ENCODE assay signal across 1 cellular context in the genomic region with DNA sequence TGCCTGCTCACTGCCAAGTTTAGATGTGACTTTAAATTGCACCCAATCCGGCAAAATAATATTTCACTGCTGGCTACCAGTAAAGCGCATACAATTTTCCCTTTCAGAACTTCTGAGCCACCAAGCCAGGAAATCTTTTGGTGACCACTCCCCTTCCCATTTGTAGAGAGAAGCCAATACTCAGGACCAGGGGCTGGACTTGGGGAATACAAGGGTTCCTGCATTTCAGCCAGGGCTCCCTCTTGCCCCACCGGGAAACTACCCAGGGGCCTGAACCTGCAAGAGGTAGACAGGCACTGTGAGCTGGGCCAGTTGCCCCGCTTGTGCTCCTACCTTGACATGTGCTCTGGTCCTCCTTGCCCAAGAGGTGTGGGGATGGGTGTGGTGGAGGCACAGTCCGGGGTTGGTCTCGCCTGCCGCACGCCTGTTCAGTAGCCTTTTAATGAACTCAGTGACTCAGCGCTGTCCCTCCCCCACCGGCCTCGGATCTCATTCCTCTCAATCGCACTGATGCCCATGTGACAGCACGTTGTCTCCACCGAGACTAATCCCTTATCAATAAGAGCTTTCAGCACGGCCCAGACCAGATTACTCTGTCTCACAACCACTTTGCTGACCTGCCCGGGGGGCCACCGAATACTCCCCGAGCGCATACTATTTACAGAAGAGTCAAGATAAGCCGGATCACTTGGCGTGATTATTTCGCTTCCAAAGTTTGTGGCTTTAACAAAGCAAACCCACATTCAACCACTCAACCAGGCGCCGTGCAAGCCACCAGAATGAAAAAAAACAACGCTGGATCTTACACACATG.
TF ChIP-seq lines count a peak whose summit lies in the region.

No MANE protein-coding gene starts in this region.

TF ChIP-seq in HEK293, 187 proteins besides CTCF, POLR2A, EP300 and RAD21 (continued from another document and continues in another):
- peak; percentile 83 for TF ChIP-seq ZNF324 (tag by site-specific recombination; IDR thresholded peaks at IDR 0.05)
- TF ChIP-seq GFI1B (tag by site-specific recombination; IDR thresholded peaks at IDR 0.05), result peak; percentile 76; the same call in 1 of the 2 replicates
- TF ChIP-seq, protein P1, sequence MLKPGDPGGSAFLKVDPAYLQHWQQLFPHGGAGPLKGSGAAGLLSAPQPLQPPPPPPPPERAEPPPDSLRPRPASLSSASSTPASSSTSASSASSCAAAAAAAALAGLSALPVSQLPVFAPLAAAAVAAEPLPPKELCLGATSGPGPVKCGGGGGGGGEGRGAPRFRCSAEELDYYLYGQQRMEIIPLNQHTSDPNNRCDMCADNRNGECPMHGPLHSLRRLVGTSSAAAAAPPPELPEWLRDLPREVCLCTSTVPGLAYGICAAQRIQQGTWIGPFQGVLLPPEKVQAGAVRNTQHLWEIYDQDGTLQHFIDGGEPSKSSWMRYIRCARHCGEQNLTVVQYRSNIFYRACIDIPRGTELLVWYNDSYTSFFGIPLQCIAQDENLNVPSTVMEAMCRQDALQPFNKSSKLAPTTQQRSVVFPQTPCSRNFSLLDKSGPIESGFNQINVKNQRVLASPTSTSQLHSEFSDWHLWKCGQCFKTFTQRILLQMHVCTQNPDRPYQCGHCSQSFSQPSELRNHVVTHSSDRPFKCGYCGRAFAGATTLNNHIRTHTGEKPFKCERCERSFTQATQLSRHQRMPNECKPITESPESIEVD (tag by site-specific recombination; IDR thresholded peaks at IDR 0.05), result peak; percentile 88
- TF ChIP-seq GLIS2 (tag by site-specific recombination; IDR thresholded peaks at IDR 0.05), result peak; percentile 67
- TF ChIP-seq, protein P2, sequence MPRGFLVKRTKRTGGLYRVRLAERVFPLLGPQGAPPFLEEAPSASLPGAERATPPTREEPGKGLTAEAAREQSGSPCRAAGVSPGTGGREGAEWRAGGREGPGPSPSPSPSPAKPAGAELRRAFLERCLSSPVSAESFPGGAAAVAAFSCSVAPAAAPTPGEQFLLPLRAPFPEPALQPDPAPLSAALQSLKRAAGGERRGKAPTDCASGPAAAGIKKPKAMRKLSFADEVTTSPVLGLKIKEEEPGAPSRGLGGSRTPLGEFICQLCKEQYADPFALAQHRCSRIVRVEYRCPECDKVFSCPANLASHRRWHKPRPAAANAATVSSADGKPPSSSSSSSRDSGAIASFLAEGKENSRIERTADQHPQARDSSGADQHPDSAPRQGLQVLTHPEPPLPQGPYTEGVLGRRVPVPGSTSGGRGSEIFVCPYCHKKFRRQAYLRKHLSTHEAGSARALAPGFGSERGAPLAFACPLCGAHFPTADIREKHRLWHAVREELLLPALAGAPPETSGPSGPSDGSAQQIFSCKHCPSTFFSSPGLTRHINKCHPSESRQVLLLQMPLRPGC (tag by site-specific recombination; IDR thresholded peaks at IDR 0.05), result peak; percentile 85
- no peak for TF ChIP-seq ZNF19 (tag by site-specific recombination; IDR thresholded peaks at IDR 0.05; ENCODE audit: low read depth)
- peak; percentile 94 for TF ChIP-seq KLF9 (tag by site-specific recombination; IDR thresholded peaks at IDR 0.05; ENCODE audit: low read depth)
- no peak for TF ChIP-seq ZNF701 (tag by site-specific recombination; IDR thresholded peaks at IDR 0.05)
- TF ChIP-seq ZFP69B (tag by site-specific recombination; IDR thresholded peaks at IDR 0.05), result peak; percentile 85
- peak; percentile 86 for TF ChIP-seq TRIM28 (IDR thresholded peaks at IDR 0.05; ENCODE audit: borderline replicate concordance, low read length)
- TF ChIP-seq OVOL3 (tag by site-specific recombination; IDR thresholded peaks at IDR 0.05), result peak; percentile 29; the same call in 1 of the 2 replicates
- TF ChIP-seq ZNF423 (tag by site-specific recombination; IDR thresholded peaks at IDR 0.05), result peak; percentile 57; the same call in 1 of the 2 replicates
- peak; percentile 49; the same call in 1 of the 2 replicates for TF ChIP-seq ZBTB48 (tag by site-specific recombination; IDR thresholded peaks at IDR 0.05)
- TF ChIP-seq KLF7 (tag by site-specific recombination; IDR thresholded peaks at IDR 0.05; ENCODE audit: borderline replicate concordance), result peak; percentile 88; the same call in 1 of the 2 replicates
- TF ChIP-seq ZSCAN23 (tag by site-specific recombination; IDR thresholded peaks at IDR 0.05), result peak; percentile 55; the same call in 1 of the 2 replicates
- TF ChIP-seq ZNF114 (tag by site-specific recombination; IDR thresholded peaks at IDR 0.05), result no peak
- TF ChIP-seq ZFP37 (tag by site-specific recombination; IDR thresholded peaks at IDR 0.05), result peak; percentile 85; the same call in 1 of the 2 replicates
- peak; percentile 55; the same call in 1 of the 2 replicates for TF ChIP-seq MZF1 (tag by site-specific recombination; IDR thresholded peaks at IDR 0.05; ENCODE audit: borderline replicate concordance)
- TF ChIP-seq ZNF10 (tag by site-specific recombination; IDR thresholded peaks at IDR 0.05), result peak; percentile 61
- TF ChIP-seq ZNF366 (tag by site-specific recombination; conservative IDR thresholded peaks at IDR 0.05), result peak; percentile 82
- TF ChIP-seq ZNF660 (tag by site-specific recombination; IDR thresholded peaks at IDR 0.05), result peak; percentile 72; the same call in 1 of the 2 replicates
- TF ChIP-seq KLF1 (tag by site-specific recombination; IDR thresholded peaks at IDR 0.05), result peak; percentile 86
- no peak for TF ChIP-seq ZNF274 (IDR thresholded peaks at IDR 0.05; ENCODE audit: low read length)
- no peak for TF ChIP-seq ZNF274 (tag by site-specific recombination; IDR thresholded peaks at IDR 0.05; ENCODE audit: borderline replicate concordance)
- no peak for TF ChIP-seq ZNF548 (tag by site-specific recombination; IDR thresholded peaks at IDR 0.05)
- TF ChIP-seq, protein P3, sequence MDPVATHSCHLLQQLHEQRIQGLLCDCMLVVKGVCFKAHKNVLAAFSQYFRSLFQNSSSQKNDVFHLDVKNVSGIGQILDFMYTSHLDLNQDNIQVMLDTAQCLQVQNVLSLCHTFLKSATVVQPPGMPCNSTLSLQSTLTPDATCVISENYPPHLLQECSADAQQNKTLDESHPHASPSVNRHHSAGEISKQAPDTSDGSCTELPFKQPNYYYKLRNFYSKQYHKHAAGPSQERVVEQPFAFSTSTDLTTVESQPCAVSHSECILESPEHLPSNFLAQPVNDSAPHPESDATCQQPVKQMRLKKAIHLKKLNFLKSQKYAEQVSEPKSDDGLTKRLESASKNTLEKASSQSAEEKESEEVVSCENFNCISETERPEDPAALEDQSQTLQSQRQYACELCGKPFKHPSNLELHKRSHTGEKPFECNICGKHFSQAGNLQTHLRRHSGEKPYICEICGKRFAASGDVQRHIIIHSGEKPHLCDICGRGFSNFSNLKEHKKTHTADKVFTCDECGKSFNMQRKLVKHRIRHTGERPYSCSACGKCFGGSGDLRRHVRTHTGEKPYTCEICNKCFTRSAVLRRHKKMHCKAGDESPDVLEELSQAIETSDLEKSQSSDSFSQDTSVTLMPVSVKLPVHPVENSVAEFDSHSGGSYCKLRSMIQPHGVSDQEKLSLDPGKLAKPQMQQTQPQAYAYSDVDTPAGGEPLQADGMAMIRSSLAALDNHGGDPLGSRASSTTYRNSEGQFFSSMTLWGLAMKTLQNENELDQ (tag by site-specific recombination; IDR thresholded peaks at IDR 0.05; ENCODE audit: low read depth), result no peak
- TF ChIP-seq, protein P4, sequence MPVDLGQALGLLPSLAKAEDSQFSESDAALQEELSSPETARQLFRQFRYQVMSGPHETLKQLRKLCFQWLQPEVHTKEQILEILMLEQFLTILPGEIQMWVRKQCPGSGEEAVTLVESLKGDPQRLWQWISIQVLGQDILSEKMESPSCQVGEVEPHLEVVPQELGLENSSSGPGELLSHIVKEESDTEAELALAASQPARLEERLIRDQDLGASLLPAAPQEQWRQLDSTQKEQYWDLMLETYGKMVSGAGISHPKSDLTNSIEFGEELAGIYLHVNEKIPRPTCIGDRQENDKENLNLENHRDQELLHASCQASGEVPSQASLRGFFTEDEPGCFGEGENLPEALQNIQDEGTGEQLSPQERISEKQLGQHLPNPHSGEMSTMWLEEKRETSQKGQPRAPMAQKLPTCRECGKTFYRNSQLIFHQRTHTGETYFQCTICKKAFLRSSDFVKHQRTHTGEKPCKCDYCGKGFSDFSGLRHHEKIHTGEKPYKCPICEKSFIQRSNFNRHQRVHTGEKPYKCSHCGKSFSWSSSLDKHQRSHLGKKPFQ (tag by site-specific recombination; IDR thresholded peaks at IDR 0.05), result peak; percentile 84; the same call in 1 of the 2 replicates
- peak; percentile 75 for TF ChIP-seq ZBTB17 (tag by site-specific recombination; IDR thresholded peaks at IDR 0.05)
- TF ChIP-seq ZNF394 (tag by site-specific recombination; IDR thresholded peaks at IDR 0.05; ENCODE audit: borderline replicate concordance), result peak; percentile 71; the same call in 1 of the 2 replicates
- TF ChIP-seq ZNF654 (tag by site-specific recombination; IDR thresholded peaks at IDR 0.05; ENCODE audit: low read depth), result no peak
- TF ChIP-seq ZNF132 (tag by site-specific recombination; IDR thresholded peaks at IDR 0.05; ENCODE audit: borderline replicate concordance), result no peak
- 0 out of 2 replicates have a peak, but pooled peaks have one; percentile 21 for TF ChIP-seq ZNF121 (tag by site-specific recombination; IDR thresholded peaks at IDR 0.05)
- TF ChIP-seq ZNF2 (tag by site-specific recombination; IDR thresholded peaks at IDR 0.05), result peak; percentile 77
- TF ChIP-seq ZNF140 (tag by site-specific recombination; IDR thresholded peaks at IDR 0.05), result no peak
- no peak for TF ChIP-seq ZNF37A (tag by site-specific recombination; IDR thresholded peaks at IDR 0.05)
- TF ChIP-seq, protein P5, sequence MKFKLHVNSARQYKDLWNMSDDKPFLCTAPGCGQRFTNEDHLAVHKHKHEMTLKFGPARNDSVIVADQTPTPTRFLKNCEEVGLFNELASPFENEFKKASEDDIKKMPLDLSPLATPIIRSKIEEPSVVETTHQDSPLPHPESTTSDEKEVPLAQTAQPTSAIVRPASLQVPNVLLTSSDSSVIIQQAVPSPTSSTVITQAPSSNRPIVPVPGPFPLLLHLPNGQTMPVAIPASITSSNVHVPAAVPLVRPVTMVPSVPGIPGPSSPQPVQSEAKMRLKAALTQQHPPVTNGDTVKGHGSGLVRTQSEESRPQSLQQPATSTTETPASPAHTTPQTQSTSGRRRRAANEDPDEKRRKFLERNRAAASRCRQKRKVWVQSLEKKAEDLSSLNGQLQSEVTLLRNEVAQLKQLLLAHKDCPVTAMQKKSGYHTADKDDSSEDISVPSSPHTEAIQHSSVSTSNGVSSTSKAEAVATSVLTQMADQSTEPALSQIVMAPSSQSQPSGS (tag by site-specific recombination; IDR thresholded peaks at IDR 0.05; ENCODE audit: low read depth), result peak; percentile 70; the same call in 1 of the 2 replicates
- TF ChIP-seq, protein P6, sequence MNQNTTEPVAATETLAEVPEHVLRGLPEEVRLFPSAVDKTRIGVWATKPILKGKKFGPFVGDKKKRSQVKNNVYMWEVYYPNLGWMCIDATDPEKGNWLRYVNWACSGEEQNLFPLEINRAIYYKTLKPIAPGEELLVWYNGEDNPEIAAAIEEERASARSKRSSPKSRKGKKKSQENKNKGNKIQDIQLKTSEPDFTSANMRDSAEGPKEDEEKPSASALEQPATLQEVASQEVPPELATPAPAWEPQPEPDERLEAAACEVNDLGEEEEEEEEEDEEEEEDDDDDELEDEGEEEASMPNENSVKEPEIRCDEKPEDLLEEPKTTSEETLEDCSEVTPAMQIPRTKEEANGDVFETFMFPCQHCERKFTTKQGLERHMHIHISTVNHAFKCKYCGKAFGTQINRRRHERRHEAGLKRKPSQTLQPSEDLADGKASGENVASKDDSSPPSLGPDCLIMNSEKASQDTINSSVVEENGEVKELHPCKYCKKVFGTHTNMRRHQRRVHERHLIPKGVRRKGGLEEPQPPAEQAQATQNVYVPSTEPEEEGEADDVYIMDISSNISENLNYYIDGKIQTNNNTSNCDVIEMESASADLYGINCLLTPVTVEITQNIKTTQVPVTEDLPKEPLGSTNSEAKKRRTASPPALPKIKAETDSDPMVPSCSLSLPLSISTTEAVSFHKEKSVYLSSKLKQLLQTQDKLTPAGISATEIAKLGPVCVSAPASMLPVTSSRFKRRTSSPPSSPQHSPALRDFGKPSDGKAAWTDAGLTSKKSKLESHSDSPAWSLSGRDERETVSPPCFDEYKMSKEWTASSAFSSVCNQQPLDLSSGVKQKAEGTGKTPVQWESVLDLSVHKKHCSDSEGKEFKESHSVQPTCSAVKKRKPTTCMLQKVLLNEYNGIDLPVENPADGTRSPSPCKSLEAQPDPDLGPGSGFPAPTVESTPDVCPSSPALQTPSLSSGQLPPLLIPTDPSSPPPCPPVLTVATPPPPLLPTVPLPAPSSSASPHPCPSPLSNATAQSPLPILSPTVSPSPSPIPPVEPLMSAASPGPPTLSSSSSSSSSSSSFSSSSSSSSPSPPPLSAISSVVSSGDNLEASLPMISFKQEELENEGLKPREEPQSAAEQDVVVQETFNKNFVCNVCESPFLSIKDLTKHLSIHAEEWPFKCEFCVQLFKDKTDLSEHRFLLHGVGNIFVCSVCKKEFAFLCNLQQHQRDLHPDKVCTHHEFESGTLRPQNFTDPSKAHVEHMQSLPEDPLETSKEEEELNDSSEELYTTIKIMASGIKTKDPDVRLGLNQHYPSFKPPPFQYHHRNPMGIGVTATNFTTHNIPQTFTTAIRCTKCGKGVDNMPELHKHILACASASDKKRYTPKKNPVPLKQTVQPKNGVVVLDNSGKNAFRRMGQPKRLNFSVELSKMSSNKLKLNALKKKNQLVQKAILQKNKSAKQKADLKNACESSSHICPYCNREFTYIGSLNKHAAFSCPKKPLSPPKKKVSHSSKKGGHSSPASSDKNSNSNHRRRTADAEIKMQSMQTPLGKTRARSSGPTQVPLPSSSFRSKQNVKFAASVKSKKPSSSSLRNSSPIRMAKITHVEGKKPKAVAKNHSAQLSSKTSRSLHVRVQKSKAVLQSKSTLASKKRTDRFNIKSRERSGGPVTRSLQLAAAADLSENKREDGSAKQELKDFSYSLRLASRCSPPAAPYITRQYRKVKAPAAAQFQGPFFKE (tag by site-specific recombination; IDR thresholded peaks at IDR 0.05; ENCODE audit: borderline replicate concordance), result no peak
- peak; percentile 42; the same call in 1 of the 2 replicates for TF ChIP-seq BCL11A (tag by site-specific recombination; IDR thresholded peaks at IDR 0.05; ENCODE audit: low read depth)
- TF ChIP-seq, protein P7, sequence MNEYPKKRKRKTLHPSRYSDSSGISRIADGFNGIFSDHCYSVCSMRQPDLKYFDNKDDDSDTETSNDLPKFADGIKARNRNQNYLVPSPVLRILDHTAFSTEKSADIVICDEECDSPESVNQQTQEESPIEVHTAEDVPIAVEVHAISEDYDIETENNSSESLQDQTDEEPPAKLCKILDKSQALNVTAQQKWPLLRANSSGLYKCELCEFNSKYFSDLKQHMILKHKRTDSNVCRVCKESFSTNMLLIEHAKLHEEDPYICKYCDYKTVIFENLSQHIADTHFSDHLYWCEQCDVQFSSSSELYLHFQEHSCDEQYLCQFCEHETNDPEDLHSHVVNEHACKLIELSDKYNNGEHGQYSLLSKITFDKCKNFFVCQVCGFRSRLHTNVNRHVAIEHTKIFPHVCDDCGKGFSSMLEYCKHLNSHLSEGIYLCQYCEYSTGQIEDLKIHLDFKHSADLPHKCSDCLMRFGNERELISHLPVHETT (tag by site-specific recombination; IDR thresholded peaks at IDR 0.05), result peak; percentile 79; the same call in 1 of the 2 replicates
- TF ChIP-seq ZNF404 (tag by site-specific recombination; IDR thresholded peaks at IDR 0.05), result no peak
- TF ChIP-seq FEZF1 (tag by site-specific recombination; IDR thresholded peaks at IDR 0.05), result peak; percentile 99
